ENCODE assay signal across 8 cellular contexts in genomic region chr6:170584954-170585498, GRCh38. TPM values are rescaled to one million over a fixed set of nuclear protein-coding genes. Genes with fewer than 3 reads are reported as not detected.
DNase-seq lines count a peak whose midpoint lies in the region; ATAC-seq and TF ChIP-seq lines count a peak whose summit lies in the region.

No MANE protein-coding gene starts in this region.

- intact Hi-C loops in sciatic nerve (cut with DNase I) = no loop called here

- no peaks in the 10 kb centered on the region for H3K9me2 ChIP-seq in SU-DHL-6 (replicated peaks; ENCODE audit: insufficient read depth, low read length)

- DNase-seq in NCI-H510A treated with DMSO at 0.1 percent for 48 hours (lab: John Stamatoyannopoulos, UW) (peak; percentile 37), NCI-H510A (lab: John Stamatoyannopoulos, UW) (no peak), foreskin keratinocyte (no peak), sciatic nerve (ENCODE audit: low spot score) (no peak), AG20443 (ENCODE audit: low spot score) (no peak)
- no peak for DNase-seq in stimulated activated CD8-positive, alpha-beta memory T cell treated with anti-CD3 and anti-CD28 coated beads, Interleukin-4, amount 100 ng/mL, for 48 hours

- H3K27ac ChIP-seq in SU-DHL-6 (ENCODE audit: low read depth, low read length) (peak overlapping the region; percentile 51), foreskin keratinocyte (no peak overlapping the region)

- H4K20me1 ChIP-seq in SU-DHL-6 (ENCODE audit: low read depth, low read length) = no peaks in the 10 kb centered on the region

- peak overlapping the region; percentile 98 for H3K4me3 ChIP-seq in SU-DHL-6 (ENCODE audit: insufficient read depth, low read length, poor library complexity, severe bottlenecking)

- H3K4me1 ChIP-seq in foreskin keratinocyte = peaks cover 6% of the 10 kb centered on the region

- peak overlapping the region; percentile 69 for H3K4me2 ChIP-seq in SU-DHL-6 (ENCODE audit: low read depth, low read length, poor library complexity, severe bottlenecking)

- peak overlapping the region; percentile 94 for H2AFZ ChIP-seq in SU-DHL-6 (ENCODE audit: low read depth, low read length, severe bottlenecking)

- TF ChIP-seq CTCF in SU-DHL-6 (IDR thresholded peaks at IDR 0.05; ENCODE audit: insufficient read depth, low read length, poor library complexity, severe bottlenecking) = no peak
- no peak for TF ChIP-seq CTCF in foreskin keratinocyte (conservative IDR thresholded peaks at IDR 0.05)

- peaks cover 18% of the 10 kb centered on the region for H3K79me2 ChIP-seq in SU-DHL-6 (ENCODE audit: insufficient read depth, low read length)

- H3F3A ChIP-seq in SU-DHL-6 (ENCODE audit: insufficient read depth) = peaks cover 7% of the 10 kb centered on the region; the same call in 1 of the 2 replicates

- ATAC-seq in HG02870 (IDR thresholded peaks at IDR 0.05; ENCODE audit: unreplicated experiment) (peak; percentile 36), foreskin keratinocyte (peak; percentile 18), sciatic nerve (peak; percentile 3)

- no peaks in the 10 kb centered on the region for H3K27me3 ChIP-seq in SU-DHL-6 (ENCODE audit: low read length)
- H3K27me3 ChIP-seq in foreskin keratinocyte = no peaks in the 10 kb centered on the region

- H3K9ac ChIP-seq in SU-DHL-6 (ENCODE audit: low read length) = peak overlapping the region; percentile 82

- no peaks in the 10 kb centered on the region for H3K9me3 ChIP-seq in SU-DHL-6 (ENCODE audit: insufficient read depth, low read length)

- H3K36me3 ChIP-seq in SU-DHL-6 (ENCODE audit: low read length) = peaks cover 6% of the 10 kb centered on the region; the same call in 1 of the 2 replicates

RNA-seq across cellular contexts. Expression of gene PDCD2, which starts 0.6 kb away (rescaled TPM):
- total RNA-seq in foreskin keratinocyte (75.1 and 78.4 TPM in 2 replicates), sciatic nerve (42.1 TPM)
- 83.6 and 89.1 TPM in 2 replicates for polyA plus RNA-seq in foreskin keratinocyte

RNA-seq across cellular contexts. Expression of gene TBP, which starts 30.9 kb away (rescaled TPM):
- 16.2 and 17.4 TPM in 2 replicates for total RNA-seq in foreskin keratinocyte
- polyA plus RNA-seq in foreskin keratinocyte = 13.2 and 14.1 TPM in 2 replicates
- 17.2 TPM for total RNA-seq in sciatic nerve

RNA-seq across cellular contexts. Expression of gene PSMB1, which starts 31.9 kb away (rescaled TPM):
- total RNA-seq in foreskin keratinocyte (267 and 268 TPM in 2 replicates), sciatic nerve (108 TPM)
- polyA plus RNA-seq in foreskin keratinocyte = 347 and 363 TPM in 2 replicates
